Comparison of ENCODE assay signal across 23 cellular contexts in genomic region chr11:31421840-31422239, GRCh38. TPM values are rescaled to one million over a fixed set of nuclear protein-coding genes. Genes with fewer than 3 reads are reported as not detected.
"Had no signal": no experiment of that assay in that cellular context is flagged by ENCODE, and none has a peak within 500 bp of the region (broad histone marks: within the 10 kb centered on the region; RNA-seq: fewer than 3 reads in every experiment).

No MANE protein-coding gene starts in this region.

- ATAC-seq: lower lobe of right lung; natural killer cell treated with Interleukin-12 subunit alpha and Interleukin-12 subunit beta and Interleukin-15 and Interleukin-18, amount 100 ng/mL, for 72 hours had no signal

- H3K4me3 ChIP-seq: adrenal gland, esophagus muscularis mucosa, hepatocyte, lower lobe of right lung, tibial artery had no signal

- H3K4me2 ChIP-seq: hepatocyte had no signal

- H3K4me3 Mint-ChIP-seq: activated naive CD4-positive, alpha-beta T cell treated with anti-CD3 and anti-CD28 coated beads, Interleukin-2, amount 50 U/mL, for 24 hours; mesothelial cell of epicardium; natural killer cell treated with Interleukin-12 subunit alpha and Interleukin-12 subunit beta and Interleukin-15 and Interleukin-18, amount 100 ng/mL, for 72 hours had no signal

- FAIRE-seq: bronchial epithelial cell, endothelial cell of umbilical vein, urothelium cell line had no signal

- H3K4me1 Mint-ChIP-seq: activated naive CD4-positive, alpha-beta T cell treated with anti-CD3 and anti-CD28 coated beads, Interleukin-2, amount 50 U/mL, for 24 hours had no signal

- H3K27ac Mint-ChIP-seq: activated naive CD4-positive, alpha-beta T cell treated with anti-CD3 and anti-CD28 coated beads, Interleukin-2, amount 50 U/mL, for 24 hours; mesothelial cell of epicardium; natural killer cell treated with Interleukin-12 subunit alpha and Interleukin-12 subunit beta and Interleukin-15 and Interleukin-18, amount 100 ng/mL, for 72 hours had no signal

- H3K27ac ChIP-seq: adrenal gland, esophagus muscularis mucosa, hepatocyte, lower lobe of right lung, tibial artery, WERI-Rb-1 had no signal

- H3K9me3 Mint-ChIP-seq: activated naive CD4-positive, alpha-beta T cell treated with anti-CD3 and anti-CD28 coated beads, Interleukin-2, amount 50 U/mL, for 24 hours; mesothelial cell of epicardium; natural killer cell treated with Interleukin-12 subunit alpha and Interleukin-12 subunit beta and Interleukin-15 and Interleukin-18, amount 100 ng/mL, for 72 hours had no signal

- H2AFZ ChIP-seq: hepatocyte had no signal

- DNase-seq: activated CD4-positive, alpha-beta T cell treated with anti-CD3 and anti-CD28 coated beads, Interleukin-2, amount 50 U/mL, for 4 hours; activated gamma-delta T cell; adrenal gland; cerebellar nuclear complex; effector CD8-positive, alpha-beta T cell; islet precursor cell; lower lobe of right lung; occipital lobe; retina; stimulated activated CD4-positive, alpha-beta T cell treated with anti-CD3 and anti-CD28 coated beads, Interleukin-12 subunit alpha, Interleukin-12 subunit beta, amount 100 ng/mL, for 4 hours; stimulated activated CD4-positive, alpha-beta T cell treated with anti-CD3 and anti-CD28 coated beads, Interleukin-2, amount 100 ng/mL, for 24 hours; stimulated activated naive CD4-positive, alpha-beta T cell treated with Interleukin-2 at 50 U/mL for 16 hours; tibial artery; WERI-Rb-1 had no signal

- H3K27me3 Mint-ChIP-seq: activated naive CD4-positive, alpha-beta T cell treated with anti-CD3 and anti-CD28 coated beads, Interleukin-2, amount 50 U/mL, for 24 hours; natural killer cell treated with Interleukin-12 subunit alpha and Interleukin-12 subunit beta and Interleukin-15 and Interleukin-18, amount 100 ng/mL, for 72 hours had no signal

- H3K4me1 ChIP-seq: adrenal gland, lower lobe of right lung, tibial artery had no signal

- H3K9me3 ChIP-seq: adrenal gland, esophagus muscularis mucosa, lower lobe of right lung, tibial artery had no signal

- H3K79me2 ChIP-seq: hepatocyte had no signal

- H3K36me3 ChIP-seq: adrenal gland, esophagus muscularis mucosa, tibial artery, WERI-Rb-1 had no signal

- H3K36me3 Mint-ChIP-seq: mesothelial cell of epicardium; natural killer cell treated with Interleukin-12 subunit alpha and Interleukin-12 subunit beta and Interleukin-15 and Interleukin-18, amount 100 ng/mL, for 72 hours had no signal

- H3K27me3 ChIP-seq: adrenal gland, esophagus muscularis mucosa, hepatocyte, tibial artery had no signal

RNA-seq across cellular contexts. Expression of gene DCDC1, which starts 52.3 kb away (rescaled TPM):
- total RNA-seq: bronchial epithelial cell, endothelial cell of umbilical vein, glomerular endothelial cell had no signal
